In the genomic region with DNA sequence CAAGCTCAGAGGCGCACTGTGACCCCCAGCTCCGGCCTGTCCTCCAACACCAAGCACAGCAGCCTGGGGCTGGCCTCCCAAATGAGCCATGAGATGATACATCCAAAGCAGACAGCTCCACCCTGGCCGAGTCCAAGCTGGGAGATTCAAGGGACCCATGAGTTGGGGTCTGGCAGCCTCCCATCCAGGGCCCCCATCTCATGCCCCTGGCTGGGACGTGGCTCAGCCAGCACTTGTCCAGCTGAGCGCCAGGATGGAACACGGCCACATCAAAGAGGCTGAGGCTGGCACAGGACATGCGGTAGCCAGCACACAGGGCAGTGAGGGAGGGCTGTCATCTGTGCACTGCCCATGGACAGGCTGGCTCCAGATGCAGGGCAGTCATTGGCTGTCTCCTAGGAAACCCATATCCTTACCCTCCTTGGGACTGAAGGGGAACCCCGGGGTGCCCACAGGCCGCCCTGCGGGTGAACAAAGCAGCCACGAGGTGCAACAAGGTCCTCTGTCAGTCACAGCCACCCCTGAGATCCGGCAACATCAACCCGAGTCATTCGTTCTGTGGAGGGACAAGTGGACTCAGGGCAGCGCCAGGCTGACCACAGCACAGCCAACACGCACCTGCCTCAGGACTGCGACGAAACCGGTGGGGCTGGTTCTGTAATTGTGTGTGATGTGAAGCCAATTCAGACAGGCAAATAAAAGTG, we compare ENCODE assay signal across 1 cellular context.
TF ChIP-seq lines count a peak whose summit lies in the region.

No MANE protein-coding gene starts in this region.

TF ChIP-seq in liver, 16 proteins besides CTCF, POLR2A, EP300 and RAD21 (continued from another document):
- TF ChIP-seq, protein P1, sequence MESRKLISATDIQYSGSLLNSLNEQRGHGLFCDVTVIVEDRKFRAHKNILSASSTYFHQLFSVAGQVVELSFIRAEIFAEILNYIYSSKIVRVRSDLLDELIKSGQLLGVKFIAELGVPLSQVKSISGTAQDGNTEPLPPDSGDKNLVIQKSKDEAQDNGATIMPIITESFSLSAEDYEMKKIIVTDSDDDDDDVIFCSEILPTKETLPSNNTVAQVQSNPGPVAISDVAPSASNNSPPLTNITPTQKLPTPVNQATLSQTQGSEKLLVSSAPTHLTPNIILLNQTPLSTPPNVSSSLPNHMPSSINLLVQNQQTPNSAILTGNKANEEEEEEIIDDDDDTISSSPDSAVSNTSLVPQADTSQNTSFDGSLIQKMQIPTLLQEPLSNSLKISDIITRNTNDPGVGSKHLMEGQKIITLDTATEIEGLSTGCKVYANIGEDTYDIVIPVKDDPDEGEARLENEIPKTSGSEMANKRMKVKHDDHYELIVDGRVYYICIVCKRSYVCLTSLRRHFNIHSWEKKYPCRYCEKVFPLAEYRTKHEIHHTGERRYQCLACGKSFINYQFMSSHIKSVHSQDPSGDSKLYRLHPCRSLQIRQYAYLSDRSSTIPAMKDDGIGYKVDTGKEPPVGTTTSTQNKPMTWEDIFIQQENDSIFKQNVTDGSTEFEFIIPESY (IDR thresholded peaks at IDR 0.05), result no peak
- TF ChIP-seq HNF4A (conservative IDR thresholded peaks at IDR 0.05), result peak in 1 of 2 donors; percentile 11
- TF ChIP-seq RXRA (IDR thresholded peaks at IDR 0.05), result peak in 1 of 2 donors; percentile 35
- no peak for TF ChIP-seq YY1 (IDR thresholded peaks at IDR 0.05)
